ENCODE assay signal across 8 cellular contexts in the genomic region with DNA sequence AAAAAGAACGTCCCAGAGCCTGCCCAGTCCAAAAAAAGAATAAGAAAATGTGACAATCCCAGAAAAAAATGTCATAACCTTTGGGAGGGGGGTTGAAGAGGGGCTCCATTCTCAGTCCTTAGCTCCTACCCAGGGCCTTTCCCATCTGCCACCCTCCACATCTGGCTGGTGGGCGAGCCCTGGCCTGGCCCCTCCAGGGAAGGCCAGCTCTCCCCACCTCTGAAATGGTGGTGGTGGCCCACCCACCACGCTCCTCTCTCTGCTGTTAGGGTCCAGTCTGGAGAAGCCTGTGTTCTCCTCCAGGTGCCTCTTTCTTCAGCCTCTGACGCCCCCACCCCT. TPM values are rescaled to one million over a fixed set of nuclear protein-coding genes. Genes with fewer than 3 reads are reported as not detected.
DNase-seq lines count a peak whose midpoint lies in the region; ATAC-seq and TF ChIP-seq lines count a peak whose summit lies in the region.
"Had no signal": no experiment of that assay in that cellular context is flagged by ENCODE, and none has a peak within 500 bp of the region (broad histone marks: within the 10 kb centered on the region; RNA-seq: fewer than 3 reads in every experiment).

No MANE protein-coding gene starts in this region.

- H3K27me3 ChIP-seq in HL-60 (ENCODE audit: insufficient read depth, poor library complexity, severe bottlenecking) = no peaks in the 10 kb centered on the region

- no peak for ATAC-seq in activated naive CD4-positive, alpha-beta T cell treated with anti-CD3 and anti-CD28 coated beads, Interleukin-2, amount 50 U/mL, for 72 hours
- ATAC-seq in stimulated activated naive CD8-positive, alpha-beta T cell treated with anti-CD3 and anti-CD28 coated beads, Interleukin-15, amount 100 ng/mL, for 72 hours = no peak

- no peak for TF ChIP-seq CTCF in HL-60 (IDR thresholded peaks at IDR 0.05; ENCODE audit: insufficient read depth, low read length)

- H3K27ac ChIP-seq in HL-60 (replicated peaks) = peak overlapping the region; percentile 97

- H3K4me1 Mint-ChIP-seq in immature natural killer cell = peaks cover 21 to 32% of the 10 kb centered on the region in 2 donors
- H3K4me1 Mint-ChIP-seq in stimulated activated naive CD8-positive, alpha-beta T cell treated with anti-CD3 and anti-CD28 coated beads, Interleukin-15, amount 100 ng/mL, for 72 hours = peaks cover 80% of the 10 kb centered on the region

- H3K9me3 Mint-ChIP-seq in activated naive CD4-positive, alpha-beta T cell treated with anti-CD3 and anti-CD28 coated beads, Interleukin-2, amount 50 U/mL, for 72 hours = no peaks in the 10 kb centered on the region
- H3K9me3 Mint-ChIP-seq in immature natural killer cell = no peaks in the 10 kb centered on the region
- H3K9me3 Mint-ChIP-seq in stimulated activated naive CD8-positive, alpha-beta T cell treated with anti-CD3 and anti-CD28 coated beads, Interleukin-15, amount 100 ng/mL, for 72 hours = no peaks in the 10 kb centered on the region

- peak overlapping the region; percentile 74 to 90 for H3K27ac Mint-ChIP-seq in activated naive CD4-positive, alpha-beta T cell treated with anti-CD3 and anti-CD28 coated beads, Interleukin-2, amount 50 U/mL, for 72 hours
- H3K27ac Mint-ChIP-seq in immature natural killer cell = peak overlapping the region; percentile 65 to 93 (median 80)
- peak overlapping the region; percentile 78 for H3K27ac Mint-ChIP-seq in stimulated activated naive CD8-positive, alpha-beta T cell treated with anti-CD3 and anti-CD28 coated beads, Interleukin-15, amount 100 ng/mL, for 72 hours

- H3K4me3 Mint-ChIP-seq in immature natural killer cell = peak overlapping the region; percentile 88 to 93 (median 91)
- H3K4me3 Mint-ChIP-seq in stimulated activated naive CD8-positive, alpha-beta T cell treated with anti-CD3 and anti-CD28 coated beads, Interleukin-15, amount 100 ng/mL, for 72 hours = peak overlapping the region; percentile 96 to 98

- DNase-seq in HL-60 (ENCODE audit: low read depth in 1 of 2, low spot score in 1 of 2) (no peak), immature natural killer cell (no peak), NK-92 (lab: John Stamatoyannopoulos, UW; ENCODE audit: unreplicated experiment) (no peak), LoVo (ENCODE audit: low spot score) (no peak), hypothalamus (lab: John Stamatoyannopoulos, UW) (no peak)
- no peak for DNase-seq in activated naive CD4-positive, alpha-beta T cell treated with anti-CD3 and anti-CD28 coated beads, Interleukin-2, amount 50 U/mL, for 72 hours (ENCODE audit: low spot score in 2 of 2)
- DNase-seq in stimulated activated naive CD8-positive, alpha-beta T cell treated with anti-CD3 and anti-CD28 coated beads, Interleukin-15, amount 100 ng/mL, for 72 hours = no peak

- H3K27me3 Mint-ChIP-seq in immature natural killer cell (ENCODE audit: low read depth in 3 of 3) = peaks cover 0 to 5% (median 0%) of the 10 kb centered on the region in 3 donors
- peaks cover 16% of the 10 kb centered on the region for H3K27me3 Mint-ChIP-seq in stimulated activated naive CD8-positive, alpha-beta T cell treated with anti-CD3 and anti-CD28 coated beads, Interleukin-15, amount 100 ng/mL, for 72 hours

- peaks cover 5 to 7% of the 10 kb centered on the region in 2 donors for H3K36me3 Mint-ChIP-seq in activated naive CD4-positive, alpha-beta T cell treated with anti-CD3 and anti-CD28 coated beads, Interleukin-2, amount 50 U/mL, for 72 hours
- H3K36me3 Mint-ChIP-seq in immature natural killer cell = no peaks in the 10 kb centered on the region

- H3K4me3 ChIP-seq in HL-60 (replicated peaks; ENCODE audit: insufficient read depth, low read length) = peak overlapping the region; percentile 83

RNA-seq across cellular contexts. Expression of a gene that starts 0.4 kb away (rescaled TPM):
- total RNA-seq in activated naive CD4-positive, alpha-beta T cell treated with anti-CD3 and anti-CD28 coated beads, Interleukin-2, amount 50 U/mL, for 72 hours = 10 to 100 TPM; 21.5 to 47.8 TPM
- 100 to 1,000 TPM; 124 to 171 (median 132) TPM for polyA plus RNA-seq in immature natural killer cell

RNA-seq across cellular contexts. Expression of a gene that starts 1.0 kb away (rescaled TPM):
- total RNA-seq in activated naive CD4-positive, alpha-beta T cell treated with anti-CD3 and anti-CD28 coated beads, Interleukin-2, amount 50 U/mL, for 72 hours = 1 to 10 TPM in 1 of 2 donors, under 1 TPM in 1; 0.32 to 1.2 TPM
- polyA plus RNA-seq in immature natural killer cell = 1 to 10 TPM in 1 of 3 donors, under 1 TPM in 2; 0.48 to 1.3 (median 0.73) TPM

RNA-seq across cellular contexts. Expression of a gene that starts 5.3 kb away (rescaled TPM):
- not detected for total RNA-seq in activated naive CD4-positive, alpha-beta T cell treated with anti-CD3 and anti-CD28 coated beads, Interleukin-2, amount 50 U/mL, for 72 hours
- polyA plus RNA-seq in immature natural killer cell = not detected

RNA-seq across cellular contexts. Expression of a gene that starts 15.9 kb away (rescaled TPM):
- 10 to 100 TPM; 21.9 to 79.3 TPM for total RNA-seq in activated naive CD4-positive, alpha-beta T cell treated with anti-CD3 and anti-CD28 coated beads, Interleukin-2, amount 50 U/mL, for 72 hours
- polyA plus RNA-seq in immature natural killer cell = 10 to 100 TPM; 18.9 to 26.6 (median 24.1) TPM

RNA-seq across cellular contexts. Expression of a gene that starts 28.5 kb away (rescaled TPM):
- not detected for total RNA-seq in activated naive CD4-positive, alpha-beta T cell treated with anti-CD3 and anti-CD28 coated beads, Interleukin-2, amount 50 U/mL, for 72 hours
- polyA plus RNA-seq in immature natural killer cell = not detected
- total RNA-seq: activated CD8-positive, alpha-beta memory T cell treated with anti-CD3 and anti-CD28 coated beads for 36 hours had no signal
